Comparison of ENCODE assay signal across 9 cellular contexts in genomic region chr2:54597153-54597827, GRCh38.
DNase-seq lines count a peak whose midpoint lies in the region; ATAC-seq and TF ChIP-seq lines count a peak whose summit lies in the region.
"Had no signal": no experiment of that assay in that cellular context is flagged by ENCODE, and none has a peak within 500 bp of the region (broad histone marks: within the 10 kb centered on the region; RNA-seq: fewer than 3 reads in every experiment).

No MANE protein-coding gene starts in this region.

- H3K27me3 Mint-ChIP-seq in activated CD8-positive, alpha-beta T cell treated with anti-CD3 and anti-CD28 coated beads for 36 hours, result no peaks in the 10 kb centered on the region

- CTCF ChIA-PET in activated CD8-positive, alpha-beta T cell treated with anti-CD3 and anti-CD28 coated beads for 36 hours (lab: Charles Lee), result interaction anchor here (0.7 to 2.9 kb wide), 10 partner anchors 7 to 108 kb away, joined by 3 to 15 read pairs (median 9); no protein-coding TSS in a partner anchor

- peak overlapping the region; percentile 70 for H3K4me3 Mint-ChIP-seq in activated CD8-positive, alpha-beta T cell treated with anti-CD3 and anti-CD28 coated beads for 36 hours

- H3K27ac Mint-ChIP-seq in activated CD8-positive, alpha-beta T cell treated with anti-CD3 and anti-CD28 coated beads for 36 hours, result peak overlapping the region; percentile 98

- H3K27ac ChIP-seq in right atrium auricular region, result peak overlapping the region in 1 of 2 donors; percentile 10
- H3K27ac ChIP-seq: cardiac muscle cell had no signal

- H3K27me3 ChIP-seq in right atrium auricular region, result no peaks in the 10 kb centered on the region
- H3K27me3 ChIP-seq: cardiac muscle cell had no signal

- POLR2A ChIA-PET in activated CD8-positive, alpha-beta T cell treated with anti-CD3 and anti-CD28 coated beads for 36 hours (lab: Charles Lee), result interaction anchor here (0.7 to 3.5 kb wide), 15 partner anchors 8 to 78 kb away, joined by 3 to 26 read pairs (median 4); no protein-coding TSS in a partner anchor

- intact Hi-C loops in Right ventricle myocardium inferior (cut with DNase I) (no loop called here), left colon (cut with DNase I, micrococcal nuclease) (no loop called here)
- intact Hi-C loops in activated CD8-positive, alpha-beta T cell treated with anti-CD3 and anti-CD28 coated beads for 36 hours (cut with micrococcal nuclease), result no loop called here

- H3K9me3 ChIP-seq in right atrium auricular region, result no peaks in the 10 kb centered on the region

- peaks cover 93% of the 10 kb centered on the region for H3K4me1 Mint-ChIP-seq in activated CD8-positive, alpha-beta T cell treated with anti-CD3 and anti-CD28 coated beads for 36 hours (ENCODE audit: low read depth)

- no peak for TF ChIP-seq CTCF in right atrium auricular region (IDR thresholded peaks at IDR 0.05)
- TF ChIP-seq CTCF in activated CD8-positive, alpha-beta T cell treated with anti-CD3 and anti-CD28 coated beads for 36 hours (IDR thresholded peaks at IDR 0.05), result no peak

- no peak overlapping the region for H3K4me3 ChIP-seq in right atrium auricular region
- H3K4me3 ChIP-seq: cardiac muscle cell had no signal

- H3K36me3 ChIP-seq in right atrium auricular region, result peaks cover 12% of the 10 kb centered on the region

- peaks cover 0 to 75% of the 10 kb centered on the region in 2 donors for H3K4me1 ChIP-seq in right atrium auricular region

- no peaks in the 10 kb centered on the region for H3K9me3 Mint-ChIP-seq in activated CD8-positive, alpha-beta T cell treated with anti-CD3 and anti-CD28 coated beads for 36 hours

- DNase-seq in Right ventricle myocardium inferior (ENCODE audit: missing footprints) (no peak), right atrium auricular region (ENCODE audit: low spot score) (no peak), left colon (peak; percentile 56 to 69), ureter (ENCODE audit: low spot score) (peak; percentile 64), DMS114 treated with DMSO at 0.1 percent for 48 hours (lab: John Stamatoyannopoulos, UW; ENCODE audit: unreplicated experiment) (no peak), HuH-7 (ENCODE audit: low spot score) (no peak)
- DNase-seq in activated CD8-positive, alpha-beta T cell treated with anti-CD3 and anti-CD28 coated beads for 36 hours, result peak; percentile 70

- ATAC-seq in Right ventricle myocardium inferior, result peak; percentile 62
- ATAC-seq in activated CD8-positive, alpha-beta T cell treated with anti-CD3 and anti-CD28 coated beads for 36 hours, result peak; percentile 63
- peak; percentile 58 for ATAC-seq in left colon
- ATAC-seq in HG03159 (IDR thresholded peaks at IDR 0.05; ENCODE audit: unreplicated experiment), result no peak

- peaks cover 39% of the 10 kb centered on the region for H3K36me3 Mint-ChIP-seq in activated CD8-positive, alpha-beta T cell treated with anti-CD3 and anti-CD28 coated beads for 36 hours (ENCODE audit: low read depth)

Comparison
In these comparisons a context has a peak if more than half of its experiments do, and no peak if none do; other contexts are left out.
1. DNase-seq: peak in activated CD8-positive, alpha-beta T cell treated with anti-CD3 and anti-CD28 coated beads for 36 hours (single experiment), left colon (2 of 2) and ureter (single experiment); none in Right ventricle myocardium inferior (single experiment), right atrium auricular region (single experiment), DMS114 treated with DMSO at 0.1 percent for 48 hours (single experiment) and HuH-7 (single experiment).